In genomic region chr12:102463659-102464249, GRCh38 we compare ENCODE assay signal across 2 cellular contexts.
A peak's percentile ranks its signal among the peaks of the same experiment; 100 is the strongest.
TF ChIP-seq lines count a peak whose summit lies in the region.

No MANE protein-coding gene starts in this region.

TF ChIP-seq in liver, 16 proteins besides CTCF, POLR2A, EP300 and RAD21 (continued from another document):
- peak; percentile 52 for TF ChIP-seq MAX (IDR thresholded peaks at IDR 0.05)
- TF ChIP-seq EGR1 (IDR thresholded peaks at IDR 0.05; ENCODE audit: low read depth in 2 of 2): no peak
- TF ChIP-seq RXRA (IDR thresholded peaks at IDR 0.05): peak; percentile 28 to 67
- TF ChIP-seq FOXA1 (IDR thresholded peaks at IDR 0.05): no peak
- TF ChIP-seq, protein P1, sequence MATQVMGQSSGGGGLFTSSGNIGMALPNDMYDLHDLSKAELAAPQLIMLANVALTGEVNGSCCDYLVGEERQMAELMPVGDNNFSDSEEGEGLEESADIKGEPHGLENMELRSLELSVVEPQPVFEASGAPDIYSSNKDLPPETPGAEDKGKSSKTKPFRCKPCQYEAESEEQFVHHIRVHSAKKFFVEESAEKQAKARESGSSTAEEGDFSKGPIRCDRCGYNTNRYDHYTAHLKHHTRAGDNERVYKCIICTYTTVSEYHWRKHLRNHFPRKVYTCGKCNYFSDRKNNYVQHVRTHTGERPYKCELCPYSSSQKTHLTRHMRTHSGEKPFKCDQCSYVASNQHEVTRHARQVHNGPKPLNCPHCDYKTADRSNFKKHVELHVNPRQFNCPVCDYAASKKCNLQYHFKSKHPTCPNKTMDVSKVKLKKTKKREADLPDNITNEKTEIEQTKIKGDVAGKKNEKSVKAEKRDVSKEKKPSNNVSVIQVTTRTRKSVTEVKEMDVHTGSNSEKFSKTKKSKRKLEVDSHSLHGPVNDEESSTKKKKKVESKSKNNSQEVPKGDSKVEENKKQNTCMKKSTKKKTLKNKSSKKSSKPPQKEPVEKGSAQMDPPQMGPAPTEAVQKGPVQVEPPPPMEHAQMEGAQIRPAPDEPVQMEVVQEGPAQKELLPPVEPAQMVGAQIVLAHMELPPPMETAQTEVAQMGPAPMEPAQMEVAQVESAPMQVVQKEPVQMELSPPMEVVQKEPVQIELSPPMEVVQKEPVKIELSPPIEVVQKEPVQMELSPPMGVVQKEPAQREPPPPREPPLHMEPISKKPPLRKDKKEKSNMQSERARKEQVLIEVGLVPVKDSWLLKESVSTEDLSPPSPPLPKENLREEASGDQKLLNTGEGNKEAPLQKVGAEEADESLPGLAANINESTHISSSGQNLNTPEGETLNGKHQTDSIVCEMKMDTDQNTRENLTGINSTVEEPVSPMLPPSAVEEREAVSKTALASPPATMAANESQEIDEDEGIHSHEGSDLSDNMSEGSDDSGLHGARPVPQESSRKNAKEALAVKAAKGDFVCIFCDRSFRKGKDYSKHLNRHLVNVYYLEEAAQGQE (IDR thresholded peaks at IDR 0.05): peak; percentile 15
- no peak for TF ChIP-seq YY1 (IDR thresholded peaks at IDR 0.05)
- peak in 1 of 2 donors; percentile 38 for TF ChIP-seq JUND (IDR thresholded peaks at IDR 0.05)
- peak; percentile 59 to 73 for TF ChIP-seq HNF4A (conservative IDR thresholded peaks at IDR 0.05)
- peak; percentile 21 for TF ChIP-seq HNF4G (IDR thresholded peaks at IDR 0.05)

TF ChIP-seq in HepG2, 621 proteins besides CTCF, POLR2A, EP300 and RAD21 (continued from another document):
- TF ChIP-seq, protein P2, sequence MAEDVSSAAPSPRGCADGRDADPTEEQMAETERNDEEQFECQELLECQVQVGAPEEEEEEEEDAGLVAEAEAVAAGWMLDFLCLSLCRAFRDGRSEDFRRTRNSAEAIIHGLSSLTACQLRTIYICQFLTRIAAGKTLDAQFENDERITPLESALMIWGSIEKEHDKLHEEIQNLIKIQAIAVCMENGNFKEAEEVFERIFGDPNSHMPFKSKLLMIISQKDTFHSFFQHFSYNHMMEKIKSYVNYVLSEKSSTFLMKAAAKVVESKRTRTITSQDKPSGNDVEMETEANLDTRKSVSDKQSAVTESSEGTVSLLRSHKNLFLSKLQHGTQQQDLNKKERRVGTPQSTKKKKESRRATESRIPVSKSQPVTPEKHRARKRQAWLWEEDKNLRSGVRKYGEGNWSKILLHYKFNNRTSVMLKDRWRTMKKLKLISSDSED (CRISPR knock-in tag; IDR thresholded peaks at IDR 0.05): no peak
- TF ChIP-seq, protein P3, sequence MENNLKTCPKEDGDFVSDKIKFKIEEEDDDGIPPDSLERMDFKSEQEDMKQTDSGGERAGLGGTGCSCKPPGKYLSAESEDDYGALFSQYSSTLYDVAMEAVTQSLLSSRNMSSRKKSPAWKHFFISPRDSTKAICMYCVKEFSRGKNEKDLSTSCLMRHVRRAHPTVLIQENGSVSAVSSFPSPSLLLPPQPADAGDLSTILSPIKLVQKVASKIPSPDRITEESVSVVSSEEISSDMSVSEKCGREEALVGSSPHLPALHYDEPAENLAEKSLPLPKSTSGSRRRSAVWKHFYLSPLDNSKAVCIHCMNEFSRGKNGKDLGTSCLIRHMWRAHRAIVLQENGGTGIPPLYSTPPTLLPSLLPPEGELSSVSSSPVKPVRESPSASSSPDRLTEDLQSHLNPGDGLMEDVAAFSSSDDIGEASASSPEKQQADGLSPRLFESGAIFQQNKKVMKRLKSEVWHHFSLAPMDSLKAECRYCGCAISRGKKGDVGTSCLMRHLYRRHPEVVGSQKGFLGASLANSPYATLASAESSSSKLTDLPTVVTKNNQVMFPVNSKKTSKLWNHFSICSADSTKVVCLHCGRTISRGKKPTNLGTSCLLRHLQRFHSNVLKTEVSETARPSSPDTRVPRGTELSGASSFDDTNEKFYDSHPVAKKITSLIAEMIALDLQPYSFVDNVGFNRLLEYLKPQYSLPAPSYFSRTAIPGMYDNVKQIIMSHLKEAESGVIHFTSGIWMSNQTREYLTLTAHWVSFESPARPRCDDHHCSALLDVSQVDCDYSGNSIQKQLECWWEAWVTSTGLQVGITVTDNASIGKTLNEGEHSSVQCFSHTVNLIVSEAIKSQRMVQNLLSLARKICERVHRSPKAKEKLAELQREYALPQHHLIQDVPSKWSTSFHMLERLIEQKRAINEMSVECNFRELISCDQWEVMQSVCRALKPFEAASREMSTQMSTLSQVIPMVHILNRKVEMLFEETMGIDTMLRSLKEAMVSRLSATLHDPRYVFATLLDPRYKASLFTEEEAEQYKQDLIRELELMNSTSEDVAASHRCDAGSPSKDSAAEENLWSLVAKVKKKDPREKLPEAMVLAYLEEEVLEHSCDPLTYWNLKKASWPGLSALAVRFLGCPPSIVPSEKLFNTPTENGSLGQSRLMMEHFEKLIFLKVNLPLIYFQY (CRISPR knock-in tag; IDR thresholded peaks at IDR 0.05; ENCODE audit: borderline replicate concordance): no peak
- TF ChIP-seq BORCS8-MEF2B (CRISPR knock-in tag; IDR thresholded peaks at IDR 0.05): no peak
